ENCODE assay signal across 1 cellular context in the genomic region with DNA sequence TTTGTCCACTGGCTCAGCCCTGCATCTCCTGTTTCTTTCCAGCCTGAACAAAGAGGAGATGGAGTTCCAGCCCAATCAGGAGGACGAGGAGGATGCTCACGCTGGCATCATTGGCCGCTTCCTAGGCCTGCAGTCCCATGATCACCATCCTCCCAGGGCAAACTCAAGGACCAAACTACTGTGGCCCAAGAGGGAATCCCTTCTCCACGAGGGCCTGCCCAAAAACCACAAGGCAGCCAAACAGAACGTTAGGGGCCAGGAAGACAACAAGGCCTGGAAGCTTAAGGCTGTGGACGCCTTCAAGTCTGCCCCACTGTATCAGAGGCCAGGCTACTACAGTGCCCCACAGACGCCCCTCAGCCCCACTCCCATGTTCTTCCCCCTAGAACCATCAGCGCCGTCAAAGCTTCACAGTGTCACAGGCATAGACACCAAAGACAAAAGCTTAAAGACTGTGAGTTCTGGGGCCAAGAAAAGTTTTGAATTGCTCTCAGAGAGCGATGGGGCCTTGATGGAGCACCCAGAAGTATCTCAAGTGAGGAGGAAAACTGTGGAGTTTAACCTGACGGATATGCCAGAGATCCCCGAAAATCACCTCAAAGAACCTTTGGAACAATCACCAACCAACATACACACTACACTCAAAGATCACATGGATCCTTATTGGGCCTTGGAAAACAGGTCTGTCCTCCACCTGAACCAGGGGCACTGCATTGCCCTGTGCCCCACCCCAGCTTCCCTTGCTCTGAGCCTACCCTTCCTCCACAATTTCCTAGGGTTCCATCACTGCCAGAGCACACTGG.
TF ChIP-seq lines count a peak whose summit lies in the region.

No MANE protein-coding gene starts in this region.

TF ChIP-seq in IMR-90, 13 proteins besides CTCF, POLR2A, EP300 and RAD21 (continued from another document):
- TF ChIP-seq NFE2L2 (IDR thresholded peaks at IDR 0.05; ENCODE audit: low read depth, low read length) = no peak
